In the genomic region with DNA sequence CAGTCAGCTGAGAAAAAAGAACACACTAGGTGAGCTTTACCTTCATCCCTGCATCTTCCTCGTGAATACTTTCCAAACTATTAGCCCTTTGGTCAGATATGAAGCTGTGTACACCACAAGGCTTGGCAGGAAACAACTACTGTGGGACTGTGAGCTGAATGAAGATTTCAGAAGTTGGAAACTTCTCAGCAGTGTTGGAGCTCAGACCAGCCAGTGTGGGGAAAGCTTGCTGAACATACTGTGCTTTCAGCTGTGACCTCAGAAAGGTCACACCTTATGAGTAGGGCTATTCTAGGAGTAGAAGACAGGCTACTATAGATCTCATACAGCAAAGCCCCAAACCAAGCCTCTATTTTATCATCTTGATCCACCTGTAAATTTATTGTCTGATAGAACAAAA, we compare ENCODE assay signal across 20 cellular contexts.
A peak's percentile ranks its signal among the peaks of the same experiment; 100 is the strongest.
DNase-seq lines count a peak whose midpoint lies in the region; ATAC-seq and TF ChIP-seq lines count a peak whose summit lies in the region.
"Had no signal": no experiment of that assay in that cellular context is flagged by ENCODE, and none has a peak within 500 bp of the region (broad histone marks: within the 10 kb centered on the region; RNA-seq: fewer than 3 reads in every experiment).

No MANE protein-coding gene starts in this region.

- no peaks in the 10 kb centered on the region for H3K79me2 ChIP-seq in MM.1S (ENCODE audit: low read length)

- 0 out of 2 replicates have a peak overlapping the region, but pooled peaks have one; percentile 2 for H3K27ac ChIP-seq in MM.1S (ENCODE audit: low read length)
- no peak overlapping the region for H3K27ac ChIP-seq in psoas muscle
- H3K27ac ChIP-seq in coronary artery: no peak overlapping the region
- H3K27ac ChIP-seq: A549, PC-9 had no signal

- CTCF ChIA-PET in GM10248 (lab: Yijun Ruan, JAX): interaction anchor here (1.4 to 1.9 kb wide), 4 partner anchors 18 to 58 kb away, joined by 3 to 4 read pairs (median 4); no protein-coding TSS in a partner anchor

- intact Hi-C loops in psoas muscle (cut with DNase I): no loop called here

- peaks cover 25% of the 10 kb centered on the region for H3K4me1 ChIP-seq in MM.1S (ENCODE audit: low read length)
- H3K4me1 ChIP-seq in psoas muscle: peaks cover 23% of the 10 kb centered on the region
- H3K4me1 ChIP-seq: A549 had no signal

- H3K9me3 ChIP-seq in MM.1S (replicated peaks; ENCODE audit: insufficient read depth, low read length) (no peaks in the 10 kb centered on the region), psoas muscle (peaks cover 5% of the 10 kb centered on the region)
- H3K9me3 ChIP-seq: A549, BE2C had no signal

- POLR2A ChIA-PET in GM10248 (lab: Yijun Ruan, JAX): no interaction called here

- no peak overlapping the region for H3K9ac ChIP-seq in MM.1S (ENCODE audit: low read length)
- H3K9ac ChIP-seq: SK-N-SH had no signal

- no peaks in the 10 kb centered on the region; the same call in 1 of the 2 replicates for H3K36me3 ChIP-seq in MM.1S (replicated peaks; ENCODE audit: insufficient read depth, low read length)
- H3K36me3 ChIP-seq in psoas muscle (ENCODE audit: insufficient read depth in 1 of 2, low read depth in 1 of 2): no peaks in the 10 kb centered on the region
- H3K36me3 ChIP-seq: BE2C had no signal

- H3F3A ChIP-seq in MM.1S (ENCODE audit: insufficient read depth, low read length): no peaks in the 10 kb centered on the region

- H3K9me2 ChIP-seq in MM.1S (replicated peaks; ENCODE audit: insufficient read depth, low read length): no peaks in the 10 kb centered on the region
- H3K9me2 ChIP-seq: SK-N-SH had no signal

- 16 to 39% (median 24%) methylated on average over 1 of the region's 1 CpG for WGBS in psoas muscle, 3 donors

- ATAC-seq in psoas muscle (peak in 3 of 4 donors; percentile 53 to 87 (median 81)), GM18517 (IDR thresholded peaks at IDR 0.05; ENCODE audit: unreplicated experiment) (no peak)
- ATAC-seq: A549 had no signal

- H2AFZ ChIP-seq in MM.1S (ENCODE audit: low read length): no peak overlapping the region
- H2AFZ ChIP-seq: PC-9 had no signal

- DNase-seq in GM10266 (ENCODE audit: extremely low spot score): peak; percentile 10
- peak; percentile 42 for DNase-seq in MM.1S
- DNase-seq in choroid plexus epithelial cell (ENCODE audit: low read depth): peak; percentile 70
- no peak for DNase-seq in psoas muscle
- no peak for DNase-seq in GM10248 (ENCODE audit: extremely low spot score)
- no peak for DNase-seq in coronary artery (ENCODE audit: low spot score)
- DNase-seq: BE2C, DMS79, MV-4-11, NCI-H1105 treated with DMSO at 0.1 percent for 48 hours, NCI-H2029 treated with DMSO at 0.1 percent for 48 hours, NCI-H2171, NCI-H446, NCI-H526, PC-9, RPMI8226, SIG-M5, SK-N-SH had no signal

- no peaks in the 10 kb centered on the region for H4K20me1 ChIP-seq in MM.1S (ENCODE audit: insufficient read depth, low read length)

- H3K27me3 ChIP-seq in MM.1S (replicated peaks; ENCODE audit: insufficient read depth, low read length): no peaks in the 10 kb centered on the region
- no peaks in the 10 kb centered on the region for H3K27me3 ChIP-seq in psoas muscle (ENCODE audit: insufficient read depth in 3 of 3, low read length in 2 of 3)
- H3K27me3 ChIP-seq: BE2C had no signal

- H3K4me3 ChIP-seq in MM.1S (ENCODE audit: low read length) (no peak overlapping the region), choroid plexus epithelial cell (ENCODE audit: low read depth, low read length) (no peak overlapping the region), psoas muscle (no peak overlapping the region), coronary artery (no peak overlapping the region)
- H3K4me3 ChIP-seq: A549, PC-9 had no signal

- no peak for TF ChIP-seq CTCF in GM10266 (IDR thresholded peaks at IDR 0.05; ENCODE audit: control insufficient read depth, insufficient read depth, low read depth, missing control alignments)
- no peak for TF ChIP-seq CTCF in MM.1S (IDR thresholded peaks at IDR 0.05; ENCODE audit: low read length)
- no peak for TF ChIP-seq CTCF in choroid plexus epithelial cell (conservative IDR thresholded peaks at IDR 0.05; ENCODE audit: low read depth, low read length)
- no peak for TF ChIP-seq CTCF in psoas muscle (IDR thresholded peaks at IDR 0.05)
- TF ChIP-seq CTCF in GM10248 (IDR thresholded peaks at IDR 0.05; ENCODE audit: control extremely low read depth, extremely low read depth, low read depth, missing control alignments): no peak
- no peak for TF ChIP-seq CTCF in coronary artery (IDR thresholded peaks at IDR 0.05)

- no peak overlapping the region for H3K4me2 ChIP-seq in MM.1S (ENCODE audit: low read depth, low read length)
- H3K4me2 ChIP-seq: A549, PC-9, SK-N-SH had no signal

Comparison
In these comparisons a context has a peak if more than half of its experiments do, and no peak if none do; other contexts are left out.
1. DNase-seq: peak in GM10266 (single experiment), MM.1S (single experiment) and choroid plexus epithelial cell (single experiment); none in psoas muscle (0 of 2), GM10248 (single experiment) and coronary artery (single experiment).